7 cellular contexts compared by ENCODE assay signal in the genomic region with DNA sequence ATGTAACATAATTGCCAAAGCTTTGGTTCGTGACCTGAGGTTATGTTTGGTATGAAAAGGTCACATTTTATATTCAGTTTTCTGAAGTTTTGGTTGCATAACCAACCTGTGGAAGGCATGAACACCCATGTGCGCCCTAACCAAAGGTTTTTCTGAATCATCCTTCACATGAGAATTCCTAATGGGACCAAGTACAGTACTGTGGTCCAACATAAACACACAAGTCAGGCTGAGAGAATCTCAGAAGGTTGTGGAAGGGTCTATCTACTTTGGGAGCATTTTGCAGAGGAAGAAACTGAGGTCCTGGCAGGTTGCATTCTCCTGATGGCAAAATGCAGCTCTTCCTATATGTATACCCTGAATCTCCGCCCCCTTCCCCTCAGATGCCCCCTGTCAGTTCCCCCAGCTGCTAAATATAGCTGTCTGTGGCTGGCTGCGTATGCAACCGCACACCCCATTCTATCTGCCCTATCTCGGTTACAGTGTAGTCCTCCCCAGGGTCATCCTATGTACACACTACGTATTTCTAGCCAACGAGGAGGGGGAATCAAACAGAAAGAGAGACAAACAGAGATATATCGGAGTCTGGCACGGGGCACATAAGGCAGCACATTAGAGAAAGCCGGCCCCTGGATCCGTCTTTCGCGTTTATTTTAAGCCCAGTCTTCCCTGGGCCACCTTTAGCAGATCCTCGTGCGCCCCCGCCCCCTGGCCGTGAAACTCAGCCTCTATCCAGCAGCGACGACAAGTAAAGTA. TPM values are rescaled to one million over a fixed set of nuclear protein-coding genes. Genes with fewer than 3 reads are reported as not detected.
A peak's percentile ranks its signal among the peaks of the same experiment; 100 is the strongest.
DNase-seq lines count a peak whose midpoint lies in the region; TF ChIP-seq lines count a peak whose summit lies in the region.

No MANE protein-coding gene starts in this region.

- no peak for TF ChIP-seq POLR2A in stomach (IDR thresholded peaks at IDR 0.05)

- peaks cover 2% of the 10 kb centered on the region for H3K36me3 Mint-ChIP-seq in IgD-negative memory B cell
- H3K36me3 Mint-ChIP-seq in activated T-helper 2 cell treated with anti-CD3 and anti-CD28 coated beads, Interferon-gamma antibody, Interleukin-2, Interleukin-4, amounts not matched to agents 10 μg/mL and 5 μg/mL and 100 μg/mL, durations not matched to agents 14 hours and 24 hours and 36 hours (ENCODE audit: low read depth), result no peaks in the 10 kb centered on the region

- DNase-seq in activated T-helper 2 cell treated with anti-CD3 and anti-CD28 coated beads, Interferon-gamma antibody, Interleukin-2, Interleukin-4, amounts not matched to agents 10 μg/mL and 5 μg/mL and 100 μg/mL, durations not matched to agents 14 hours and 24 hours and 36 hours (ENCODE audit: low spot score), result no peak
- no peak for DNase-seq in stomach
- DNase-seq in NCI-H146 (lab: John Stamatoyannopoulos, UW), result no peak
- DNase-seq in dermis blood vessel endothelial cell, result no peak
- DNase-seq in NCI-H524 treated with DMSO at 0.1 percent for 48 hours (lab: John Stamatoyannopoulos, UW), result no peak

- H3K4me1 Mint-ChIP-seq in IgD-negative memory B cell, result peaks cover 5 to 12% (median 6%) of the 10 kb centered on the region in 3 donors
- peaks cover 6% of the 10 kb centered on the region for H3K4me1 Mint-ChIP-seq in activated T-helper 2 cell treated with anti-CD3 and anti-CD28 coated beads, Interferon-gamma antibody, Interleukin-2, Interleukin-4, amounts not matched to agents 10 μg/mL and 5 μg/mL and 100 μg/mL, durations not matched to agents 14 hours and 24 hours and 36 hours (ENCODE audit: low read depth)

- H3K9me3 Mint-ChIP-seq in IgD-negative memory B cell, result peaks cover 0 to 2% (median 0%) of the 10 kb centered on the region in 3 donors
- H3K9me3 Mint-ChIP-seq in activated T-helper 2 cell treated with anti-CD3 and anti-CD28 coated beads, Interferon-gamma antibody, Interleukin-2, Interleukin-4, amounts not matched to agents 10 μg/mL and 5 μg/mL and 100 μg/mL, durations not matched to agents 14 hours and 24 hours and 36 hours, result no peaks in the 10 kb centered on the region

- no peak for TF ChIP-seq EP300 in stomach (IDR thresholded peaks at IDR 0.05)

- H3K36me3 ChIP-seq in stomach, result no peaks in the 10 kb centered on the region

- H3K9me3 ChIP-seq in stomach, result no peaks in the 10 kb centered on the region

- peak overlapping the region; percentile 61 for H3K4me3 ChIP-seq in iPS-11a (ENCODE audit: low read depth, low read length)
- peak overlapping the region; percentile 42 to 59 (median 46) for H3K4me3 ChIP-seq in stomach

- H3K27ac ChIP-seq in stomach, result no peak overlapping the region

- peak overlapping the region; percentile 51 to 94 (median 76) for H3K4me3 Mint-ChIP-seq in IgD-negative memory B cell
- peak overlapping the region; percentile 24 for H3K4me3 Mint-ChIP-seq in activated T-helper 2 cell treated with anti-CD3 and anti-CD28 coated beads, Interferon-gamma antibody, Interleukin-2, Interleukin-4, amounts not matched to agents 10 μg/mL and 5 μg/mL and 100 μg/mL, durations not matched to agents 14 hours and 24 hours and 36 hours (ENCODE audit: low read depth)

- no peak for TF ChIP-seq CTCF in stomach (IDR thresholded peaks at IDR 0.05)

- no peak overlapping the region for H3K27ac Mint-ChIP-seq in IgD-negative memory B cell
- no peak overlapping the region for H3K27ac Mint-ChIP-seq in activated T-helper 2 cell treated with anti-CD3 and anti-CD28 coated beads, Interferon-gamma antibody, Interleukin-2, Interleukin-4, amounts not matched to agents 10 μg/mL and 5 μg/mL and 100 μg/mL, durations not matched to agents 14 hours and 24 hours and 36 hours

- peaks cover 11 to 33% (median 27%) of the 10 kb centered on the region in 4 donors for H3K4me1 ChIP-seq in stomach

- peaks cover 32% of the 10 kb centered on the region for H3K27me3 Mint-ChIP-seq in IgD-negative memory B cell
- H3K27me3 Mint-ChIP-seq in activated T-helper 2 cell treated with anti-CD3 and anti-CD28 coated beads, Interferon-gamma antibody, Interleukin-2, Interleukin-4, amounts not matched to agents 10 μg/mL and 5 μg/mL and 100 μg/mL, durations not matched to agents 14 hours and 24 hours and 36 hours (ENCODE audit: low read depth), result peaks cover 68% of the 10 kb centered on the region

- intact Hi-C loops in activated T-helper 2 cell treated with anti-CD3 and anti-CD28 coated beads, Interferon-gamma antibody, Interleukin-2, Interleukin-4, amounts not matched to agents 10 μg/mL and 5 μg/mL and 100 μg/mL, durations not matched to agents 14 hours and 24 hours and 36 hours (cut with micrococcal nuclease), result no loop called here
- intact Hi-C loops in stomach (cut with DNase I; ENCODE audit: low total_unique reads), result no loop called here

- WGBS in stomach, 5 donors, result 10 to 17% (median 12%) methylated on average over 20 of the region's 20 CpGs

- peaks cover 4 to 42% (median 32%) of the 10 kb centered on the region in 3 donors for H3K27me3 ChIP-seq in stomach

RNA-seq across cellular contexts. Expression of gene ESR1, which starts 0.5 kb away (rescaled TPM):
- polyA plus RNA-seq in IgD-negative memory B cell (1.5 TPM), stomach (1 to 10 TPM in 1 of 3 donors, under 1 TPM in 2; 0.05 to 2.0 (median 0.44) TPM)
- not detected in 2 replicates for total RNA-seq in activated T-helper 2 cell treated with anti-CD3 and anti-CD28 coated beads, Interferon-gamma antibody, Interleukin-2, Interleukin-4, amounts not matched to agents 10 μg/mL and 5 μg/mL and 100 μg/mL, durations not matched to agents 14 hours and 24 hours and 36 hours
- total RNA-seq in stomach (1 to 10 TPM in 2 of 5 donors, not detected in 3; 1.8 TPM), dermis blood vessel endothelial cell (not detected in 2 replicates)
